Comparison of ENCODE assay signal across 12 cellular contexts in genomic region chr7:90655566-90655965, GRCh38. TPM values are rescaled to one million over a fixed set of nuclear protein-coding genes. Genes with fewer than 3 reads are reported as not detected.
DNase-seq lines count a peak whose midpoint lies in the region; ATAC-seq, FAIRE-seq and TF ChIP-seq lines count a peak whose summit lies in the region.
"Had no signal": no experiment of that assay in that cellular context is flagged by ENCODE, and none has a peak within 500 bp of the region (broad histone marks: within the 10 kb centered on the region; RNA-seq: fewer than 3 reads in every experiment).

No MANE protein-coding gene starts in this region.

- peak; percentile 69 for ATAC-seq in GM18511 (IDR thresholded peaks at IDR 0.05; ENCODE audit: unreplicated experiment)
- ATAC-seq in HG03103 (IDR thresholded peaks at IDR 0.05; ENCODE audit: low read depth, unreplicated experiment) = peak; percentile 54
- no peak for ATAC-seq in activated T-helper 17 cell treated with anti-CD3 and anti-CD28 coated beads, Interleukin-2, amount 50 U/mL, for 72 hours (replicated peaks)
- ATAC-seq: left ventricle myocardium superior had no signal

- no peak overlapping the region for H3K4me3 Mint-ChIP-seq in activated T-helper 17 cell treated with anti-CD3 and anti-CD28 coated beads, Interleukin-2, amount 50 U/mL, for 72 hours

- H3K9me3 ChIP-seq in kidney (ENCODE audit: control insufficient read depth in 1 of 2, low read length in 2 of 2) = no peaks in the 10 kb centered on the region

- no peaks in the 10 kb centered on the region for H3K36me3 Mint-ChIP-seq in activated T-helper 17 cell treated with anti-CD3 and anti-CD28 coated beads, Interleukin-2, amount 50 U/mL, for 72 hours (ENCODE audit: low read depth)

- TF ChIP-seq CTCF in astrocyte of the cerebellum (IDR thresholded peaks at IDR 0.05; ENCODE audit: low read depth, low read length, missing control alignments) (no peak), kidney (IDR thresholded peaks at IDR 0.05; ENCODE audit: borderline replicate concordance, extremely low read depth, insufficient read depth) (no peak)

- no peak overlapping the region for H3K27ac Mint-ChIP-seq in activated T-helper 17 cell treated with anti-CD3 and anti-CD28 coated beads, Interleukin-2, amount 50 U/mL, for 72 hours

- H3K27ac ChIP-seq in kidney (ENCODE audit: low read depth in 2 of 2, low read length in 2 of 2) = no peak overlapping the region

- peaks cover 10% of the 10 kb centered on the region for H3K9me3 Mint-ChIP-seq in activated T-helper 17 cell treated with anti-CD3 and anti-CD28 coated beads, Interleukin-2, amount 50 U/mL, for 72 hours

- no peak for FAIRE-seq in kidney (lab: Jason Lieb, UNC)
- FAIRE-seq: colon had no signal

- in situ Hi-C loops in astrocyte of the cerebellum (cut with HindIII; ENCODE audit: low sequenced_read_pairs) = no loop called here

- DNase-seq in astrocyte of the cerebellum (ENCODE audit: low read depth) (peak; percentile 82), renal cortical epithelial cell (ENCODE audit: low read depth) (peak; percentile 85), kidney (no peak), NCI-H82 (lab: John Stamatoyannopoulos, UW) (no peak)
- no peak for DNase-seq in stimulated activated CD4-positive, alpha-beta T cell treated with anti-CD3 and anti-CD28 coated beads, Interleukin-4, amount 100 ng/mL, for 1 hour
- DNase-seq: left ventricle myocardium superior; NK-92 treated with Interleukin-12 subunit alpha and Interleukin-12 subunit beta, amount 100 ng/mL, for 24 hours; stimulated activated CD4-positive, alpha-beta T cell treated with anti-CD3 and anti-CD28 coated beads, Interleukin-2, amount 100 ng/mL, for 48 hours had no signal

- no peaks in the 10 kb centered on the region for H3K4me1 Mint-ChIP-seq in activated T-helper 17 cell treated with anti-CD3 and anti-CD28 coated beads, Interleukin-2, amount 50 U/mL, for 72 hours

- intact Hi-C loops in kidney (cut with DNase I) = no loop called here

- H3K4me1 ChIP-seq in kidney (ENCODE audit: control insufficient read depth in 1 of 2, insufficient read depth in 1 of 2, low read depth in 1 of 2, low read length in 2 of 2) = no peaks in the 10 kb centered on the region

- H3K9ac ChIP-seq in kidney (ENCODE audit: low read length in 2 of 2) = no peak overlapping the region

- no peak overlapping the region for H3K4me3 ChIP-seq in astrocyte of the cerebellum (ENCODE audit: low read depth, low read length)
- H3K4me3 ChIP-seq in kidney (ENCODE audit: low read length in 2 of 2) = no peak overlapping the region

- no peaks in the 10 kb centered on the region for H3K36me3 ChIP-seq in kidney (ENCODE audit: control insufficient read depth in 1 of 2, insufficient read depth in 2 of 2, low read length in 2 of 2)

- H3K27me3 Mint-ChIP-seq in activated T-helper 17 cell treated with anti-CD3 and anti-CD28 coated beads, Interleukin-2, amount 50 U/mL, for 72 hours = peaks cover 4% of the 10 kb centered on the region

RNA-seq across cellular contexts. Expression of gene CDK14, which starts 59.4 kb away (rescaled TPM):
- total RNA-seq in renal cortical epithelial cell (30.2 and 32.8 TPM in 2 replicates), kidney (33.9 TPM)
- 11.9 TPM for polyA plus RNA-seq in kidney (ENCODE audit: insufficient read depth, low read depth, low replicate concordance)
- total RNA-seq in activated T-helper 17 cell treated with anti-CD3 and anti-CD28 coated beads, Interleukin-2, amount 50 U/mL, for 72 hours = 1 to 10 TPM in 1 of 2 donors, under 1 TPM in 1; 0.04 to 1.4 TPM

Comparison
In these comparisons a context has a peak if more than half of its experiments do, and no peak if none do; other contexts are left out.
1. DNase-seq: peak in astrocyte of the cerebellum (single experiment) and renal cortical epithelial cell (single experiment); none in stimulated activated CD4-positive, alpha-beta T cell treated with anti-CD3 and anti-CD28 coated beads, Interleukin-4, amount 100 ng/mL, for 1 hour (single experiment), kidney (single experiment) and NCI-H82 (single experiment).
2. RNA of gene CDK14, which starts 59.4 kb away (total RNA-seq): 33.9 TPM in kidney (single experiment) and 30.2 to 32.8 TPM in renal cortical epithelial cell; 0.04 to 1.4 TPM in activated T-helper 17 cell treated with anti-CD3 and anti-CD28 coated beads, Interleukin-2, amount 50 U/mL, for 72 hours; every median in the first group is over 10 times any median in the second.